Comparison of ENCODE assay signal across 9 cellular contexts in the genomic region with DNA sequence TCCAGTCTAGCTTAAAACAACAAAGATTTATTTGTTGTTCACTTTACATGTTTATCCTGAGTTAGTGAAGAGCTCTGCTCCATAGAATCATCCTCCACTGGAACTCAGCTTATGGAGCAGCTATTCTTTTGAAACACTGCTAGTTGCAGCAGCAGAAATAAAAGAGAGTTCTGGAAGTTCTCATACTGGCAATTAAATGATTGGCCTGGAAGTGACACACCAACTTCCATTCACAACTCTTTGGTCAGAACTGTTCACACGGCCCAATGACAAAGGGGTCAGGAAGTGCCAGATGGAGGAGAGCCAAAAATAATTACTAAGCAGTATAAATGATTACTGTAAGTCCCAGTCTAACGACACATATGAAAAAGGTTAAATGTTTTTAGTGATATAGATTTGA. TPM values are rescaled to one million over a fixed set of nuclear protein-coding genes. Genes with fewer than 3 reads are reported as not detected.
DNase-seq lines count a peak whose midpoint lies in the region; ATAC-seq and TF ChIP-seq lines count a peak whose summit lies in the region.
"Had no signal": no experiment of that assay in that cellular context is flagged by ENCODE, and none has a peak within 500 bp of the region (broad histone marks: within the 10 kb centered on the region; RNA-seq: fewer than 3 reads in every experiment).

No MANE protein-coding gene starts in this region.

- no peaks in the 10 kb centered on the region for H3K9me3 Mint-ChIP-seq in CD4-positive, CD25-positive, alpha-beta regulatory T cell
- no peaks in the 10 kb centered on the region for H3K9me3 Mint-ChIP-seq in neural progenitor cell
- no peaks in the 10 kb centered on the region for H3K9me3 Mint-ChIP-seq in activated CD8-positive, alpha-beta memory T cell treated with anti-CD3 and anti-CD28 coated beads, Interleukin-2, amount 10 ng/mL, durations not matched to agents 7 days and 5 days (ENCODE audit: low read depth)

- no peaks in the 10 kb centered on the region for H3K9me3 ChIP-seq in CD4-positive, CD25-positive, alpha-beta regulatory T cell (ENCODE audit: control insufficient read depth in 2 of 2, low read length in 2 of 2)
- H3K9me3 ChIP-seq in neural progenitor cell (ENCODE audit: low read depth) = no peaks in the 10 kb centered on the region
- H3K9me3 ChIP-seq: thyroid gland had no signal

- peaks cover 100% of the 10 kb centered on the region for H3K79me2 ChIP-seq in neural progenitor cell (ENCODE audit: low read depth)

- ATAC-seq in CD4-positive, CD25-positive, alpha-beta regulatory T cell (ENCODE audit: low read depth in 2 of 2) = peak in 1 of 2 donors; percentile 25
- no peak for ATAC-seq in HG02610 (IDR thresholded peaks at IDR 0.05; ENCODE audit: unreplicated experiment)
- no peak for ATAC-seq in activated CD8-positive, alpha-beta memory T cell treated with anti-CD3 and anti-CD28 coated beads, Interleukin-2, amount 10 ng/mL, durations not matched to agents 7 days and 5 days

- H3K27ac ChIP-seq in CD4-positive, CD25-positive, alpha-beta regulatory T cell (ENCODE audit: insufficient read depth, low read length, poor library complexity, severe bottlenecking) = no peak overlapping the region
- H3K27ac ChIP-seq in neural progenitor cell = no peak overlapping the region

- peaks cover 10% of the 10 kb centered on the region for H3K36me3 Mint-ChIP-seq in CD4-positive, CD25-positive, alpha-beta regulatory T cell
- H3K36me3 Mint-ChIP-seq in neural progenitor cell = peaks cover 25% of the 10 kb centered on the region
- peaks cover 29% of the 10 kb centered on the region for H3K36me3 Mint-ChIP-seq in activated CD8-positive, alpha-beta memory T cell treated with anti-CD3 and anti-CD28 coated beads, Interleukin-2, amount 10 ng/mL, durations not matched to agents 7 days and 5 days

- peaks cover 93% of the 10 kb centered on the region for H4K20me1 ChIP-seq in neural progenitor cell (ENCODE audit: low read depth)

- peaks cover 63 to 95% (median 78%) of the 10 kb centered on the region in 4 donors for H3K4me1 Mint-ChIP-seq in CD4-positive, CD25-positive, alpha-beta regulatory T cell
- peaks cover 16% of the 10 kb centered on the region for H3K4me1 Mint-ChIP-seq in neural progenitor cell
- H3K4me1 Mint-ChIP-seq in activated CD8-positive, alpha-beta memory T cell treated with anti-CD3 and anti-CD28 coated beads, Interleukin-2, amount 10 ng/mL, durations not matched to agents 7 days and 5 days = peaks cover 46% of the 10 kb centered on the region

- peaks cover 9% of the 10 kb centered on the region for H3K36me3 ChIP-seq in CD4-positive, CD25-positive, alpha-beta regulatory T cell (ENCODE audit: control insufficient read depth, insufficient read depth, low read length)
- no peaks in the 10 kb centered on the region for H3K36me3 ChIP-seq in neural progenitor cell
- H3K36me3 ChIP-seq: thyroid gland had no signal

- peak overlapping the region; percentile 1 for H3K4me3 ChIP-seq in CD4-positive, CD25-positive, alpha-beta regulatory T cell (ENCODE audit: low read depth, low read length)
- H3K4me3 ChIP-seq in neural progenitor cell = no peak overlapping the region
- H3K4me3 ChIP-seq: thyroid gland had no signal

- peaks cover 30% of the 10 kb centered on the region for H3F3A ChIP-seq in neural progenitor cell (ENCODE audit: low read depth)

- no peak for TF ChIP-seq CTCF in neural progenitor cell (IDR thresholded peaks at IDR 0.05)

- no peak overlapping the region for H3K9ac ChIP-seq in neural progenitor cell

- H3K4me3 Mint-ChIP-seq in CD4-positive, CD25-positive, alpha-beta regulatory T cell = peak overlapping the region in 2 of 4 donors; percentile 3 to 7
- no peak overlapping the region for H3K4me3 Mint-ChIP-seq in neural progenitor cell
- H3K4me3 Mint-ChIP-seq in activated CD8-positive, alpha-beta memory T cell treated with anti-CD3 and anti-CD28 coated beads, Interleukin-2, amount 10 ng/mL, durations not matched to agents 7 days and 5 days = no peak overlapping the region

- peak overlapping the region; percentile 14 to 83 (median 37) for H3K27ac Mint-ChIP-seq in CD4-positive, CD25-positive, alpha-beta regulatory T cell
- H3K27ac Mint-ChIP-seq in neural progenitor cell = no peak overlapping the region
- H3K27ac Mint-ChIP-seq in activated CD8-positive, alpha-beta memory T cell treated with anti-CD3 and anti-CD28 coated beads, Interleukin-2, amount 10 ng/mL, durations not matched to agents 7 days and 5 days = no peak overlapping the region

- H3K27me3 Mint-ChIP-seq in CD4-positive, CD25-positive, alpha-beta regulatory T cell = no peaks in the 10 kb centered on the region
- no peaks in the 10 kb centered on the region for H3K27me3 Mint-ChIP-seq in neural progenitor cell (ENCODE audit: insufficient read depth, low read depth)
- H3K27me3 Mint-ChIP-seq in activated CD8-positive, alpha-beta memory T cell treated with anti-CD3 and anti-CD28 coated beads, Interleukin-2, amount 10 ng/mL, durations not matched to agents 7 days and 5 days = no peaks in the 10 kb centered on the region

- H3K27me3 ChIP-seq in CD4-positive, CD25-positive, alpha-beta regulatory T cell (ENCODE audit: control insufficient read depth, insufficient read depth, low read length) = no peaks in the 10 kb centered on the region
- no peaks in the 10 kb centered on the region for H3K27me3 ChIP-seq in neural progenitor cell
- H3K27me3 ChIP-seq: thyroid gland had no signal

- CTCF ChIA-PET in activated CD8-positive, alpha-beta memory T cell treated with anti-CD3 and anti-CD28 coated beads, Interleukin-2, amount 10 ng/mL, durations not matched to agents 7 days and 5 days (lab: Charles Lee) = interaction anchor here (1.6 kb wide), 2 partner anchors 9 to 12 kb away, joined by 3 to 5 read pairs; no protein-coding TSS in a partner anchor

- no peak overlapping the region for H2AFZ ChIP-seq in neural progenitor cell (replicated peaks)

- H3K4me2 ChIP-seq in neural progenitor cell = no peak overlapping the region

- H3K4me1 ChIP-seq in CD4-positive, CD25-positive, alpha-beta regulatory T cell (ENCODE audit: control insufficient read depth, insufficient read depth, low read length, poor library complexity, severe bottlenecking) = peaks cover 44% of the 10 kb centered on the region
- H3K4me1 ChIP-seq in neural progenitor cell = peaks cover 14% of the 10 kb centered on the region

- no peak for DNase-seq in CD4-positive, CD25-positive, alpha-beta regulatory T cell
- peak; percentile 34 for DNase-seq in NCI-H1105 (lab: John Stamatoyannopoulos, UW)
- DNase-seq in dermis microvascular lymphatic vessel endothelial cell (ENCODE audit: low read depth in 2 of 2) = peak; percentile 97 to 98
- peak; percentile 65 for DNase-seq in myocyte (ENCODE audit: low read depth)
- no peak for DNase-seq in neural progenitor cell (ENCODE audit: low spot score)
- no peak for DNase-seq in activated CD8-positive, alpha-beta memory T cell treated with anti-CD3 and anti-CD28 coated beads, Interleukin-2, amount 10 ng/mL, durations not matched to agents 7 days and 5 days
- DNase-seq in NCI-H510A (lab: John Stamatoyannopoulos, UW) = no peak

RNA-seq across cellular contexts. Expression of gene FBXO11, which starts 39.1 kb away (rescaled TPM):
- 124 TPM for total RNA-seq in CD4-positive, CD25-positive, alpha-beta regulatory T cell
- polyA plus RNA-seq in CD4-positive, CD25-positive, alpha-beta regulatory T cell = 1 to 10 TPM; 5.0 to 7.7 (median 6.0) TPM
- total RNA-seq in dermis microvascular lymphatic vessel endothelial cell (69.2 and 94.4 TPM in 2 replicates), myocyte (28.9 and 34.4 TPM in 2 replicates), neural progenitor cell (ENCODE audit: low replicate concordance) (49.5 and 71.3 TPM in 2 replicates)
- polyA plus RNA-seq in myocyte (2012) = 21.4 TPM
- total RNA-seq in activated CD8-positive, alpha-beta memory T cell treated with anti-CD3 and anti-CD28 coated beads, Interleukin-2, amount 10 ng/mL, durations not matched to agents 7 days and 5 days = 10 to 100 TPM; 49.8 to 52.7 TPM

Comparison
In these comparisons a context has a peak if more than half of its experiments do, and no peak if none do; other contexts are left out.
1. DNase-seq: peak in NCI-H1105 (single experiment), dermis microvascular lymphatic vessel endothelial cell (2 of 2) and myocyte (single experiment); none in CD4-positive, CD25-positive, alpha-beta regulatory T cell (0 of 3), neural progenitor cell (single experiment), activated CD8-positive, alpha-beta memory T cell treated with anti-CD3 and anti-CD28 coated beads, Interleukin-2, amount 10 ng/mL, durations not matched to agents 7 days and 5 days (single experiment) and NCI-H510A (single experiment).
2. H3K27ac Mint-ChIP-seq: peak in CD4-positive, CD25-positive, alpha-beta regulatory T cell (3 of 3); none in neural progenitor cell (single experiment) and activated CD8-positive, alpha-beta memory T cell treated with anti-CD3 and anti-CD28 coated beads, Interleukin-2, amount 10 ng/mL, durations not matched to agents 7 days and 5 days (single experiment).